In the genomic region with DNA sequence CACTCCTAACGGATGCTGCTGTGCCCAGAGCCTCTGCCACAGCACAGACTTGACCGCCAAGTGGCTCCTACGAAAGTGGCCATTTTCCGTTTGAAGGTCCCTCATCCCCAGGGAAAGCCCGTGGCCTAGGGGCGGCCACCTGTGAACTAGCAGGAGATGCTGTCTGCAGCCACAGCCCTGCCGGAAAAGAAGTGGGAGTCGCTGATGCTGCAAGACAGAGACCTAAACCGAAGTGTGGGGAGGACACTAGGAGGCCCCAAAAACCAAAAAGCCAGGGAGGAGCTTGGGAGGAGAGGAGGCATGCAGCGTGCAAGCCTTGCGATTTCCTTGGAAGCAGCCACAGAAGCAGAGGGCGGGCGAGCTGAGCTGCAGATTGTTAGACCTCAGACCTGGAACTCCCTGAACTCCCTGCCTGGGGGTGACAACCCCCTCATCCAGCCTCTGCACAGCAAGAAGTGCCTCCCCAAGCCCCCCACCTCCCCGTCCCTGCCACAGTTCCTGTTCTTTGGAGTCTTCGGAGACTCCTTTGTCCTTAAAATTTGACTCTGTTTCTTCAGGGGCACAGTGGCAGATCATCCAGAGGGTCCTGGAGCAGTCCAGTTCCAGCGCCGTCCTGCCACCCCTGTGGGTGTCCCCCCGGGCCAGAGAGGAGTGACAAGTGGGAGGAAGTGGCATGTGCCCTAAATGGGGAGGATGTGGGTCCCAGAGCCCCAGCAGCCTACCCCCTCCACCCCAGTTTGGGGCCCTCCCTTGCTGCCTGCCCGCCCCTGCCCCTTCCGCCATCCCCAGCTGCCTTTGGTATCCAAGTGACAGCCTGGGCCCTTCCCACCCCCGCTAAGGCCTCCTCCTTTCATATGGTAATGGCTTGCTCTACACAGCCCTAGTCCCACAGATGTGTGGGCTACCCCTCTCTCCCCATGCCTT, we compare ENCODE assay signal across 1 cellular context.
A peak's percentile ranks its signal among the peaks of the same experiment; 100 is the strongest.
TF ChIP-seq lines count a peak whose summit lies in the region.

No MANE protein-coding gene starts in this region.

TF ChIP-seq in H1, 55 proteins besides CTCF, POLR2A, EP300 and RAD21:
- TF ChIP-seq KDM1A (IDR thresholded peaks at IDR 0.05; ENCODE audit: borderline replicate concordance, low read length) (no peak), TCF12 (IDR thresholded peaks at IDR 0.05; ENCODE audit: low read depth, low read length) (0 out of 2 replicates have a peak, but pooled peaks have one; percentile 7), BACH1 (IDR thresholded peaks at IDR 0.05; ENCODE audit: low read length) (no peak), TAF1 (IDR thresholded peaks at IDR 0.05; ENCODE audit: low read depth, low read length) (0 out of 2 replicates have a peak, but pooled peaks have one; percentile 12), EGR1 (IDR thresholded peaks at IDR 0.05; ENCODE audit: borderline replicate concordance, low read depth, low read length) (peak; percentile 88), POLR2AphosphoS5 (IDR thresholded peaks at IDR 0.05; ENCODE audit: low read depth, low read length) (peak; percentile 50; the same call in 1 of the 2 replicates), GTF2F1 (IDR thresholded peaks at IDR 0.05; ENCODE audit: borderline replicate concordance, low read depth, low read length) (no peak), NRF1 (IDR thresholded peaks at IDR 0.05; ENCODE audit: low read depth, low read length) (no peak), BCL11A (IDR thresholded peaks at IDR 0.05; ENCODE audit: low read depth in 2 of 2, low read length in 2 of 2) (no peak), HDAC2 (IDR thresholded peaks at IDR 0.05; ENCODE audit: borderline replicate concordance in 1 of 2, low read depth in 2 of 2, low read length in 2 of 2) (no peak), BRCA1 (IDR thresholded peaks at IDR 0.05; ENCODE audit: low read depth, low read length) (no peak), HDAC6 (IDR thresholded peaks at IDR 0.05; ENCODE audit: low read depth, low read length) (no peak), SRF (IDR thresholded peaks at IDR 0.05; ENCODE audit: low read depth, low read length) (no peak), ZNF274 (IDR thresholded peaks at IDR 0.05; ENCODE audit: borderline replicate concordance, extremely low read depth, low read length) (no peak), SP4 (IDR thresholded peaks at IDR 0.05; ENCODE audit: low read length) (no peak)
- TF ChIP-seq, protein P1, sequence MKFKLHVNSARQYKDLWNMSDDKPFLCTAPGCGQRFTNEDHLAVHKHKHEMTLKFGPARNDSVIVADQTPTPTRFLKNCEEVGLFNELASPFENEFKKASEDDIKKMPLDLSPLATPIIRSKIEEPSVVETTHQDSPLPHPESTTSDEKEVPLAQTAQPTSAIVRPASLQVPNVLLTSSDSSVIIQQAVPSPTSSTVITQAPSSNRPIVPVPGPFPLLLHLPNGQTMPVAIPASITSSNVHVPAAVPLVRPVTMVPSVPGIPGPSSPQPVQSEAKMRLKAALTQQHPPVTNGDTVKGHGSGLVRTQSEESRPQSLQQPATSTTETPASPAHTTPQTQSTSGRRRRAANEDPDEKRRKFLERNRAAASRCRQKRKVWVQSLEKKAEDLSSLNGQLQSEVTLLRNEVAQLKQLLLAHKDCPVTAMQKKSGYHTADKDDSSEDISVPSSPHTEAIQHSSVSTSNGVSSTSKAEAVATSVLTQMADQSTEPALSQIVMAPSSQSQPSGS (IDR thresholded peaks at IDR 0.05; ENCODE audit: low read length), result no peak
